ENCODE assay signal across 23 cellular contexts in the genomic region with DNA sequence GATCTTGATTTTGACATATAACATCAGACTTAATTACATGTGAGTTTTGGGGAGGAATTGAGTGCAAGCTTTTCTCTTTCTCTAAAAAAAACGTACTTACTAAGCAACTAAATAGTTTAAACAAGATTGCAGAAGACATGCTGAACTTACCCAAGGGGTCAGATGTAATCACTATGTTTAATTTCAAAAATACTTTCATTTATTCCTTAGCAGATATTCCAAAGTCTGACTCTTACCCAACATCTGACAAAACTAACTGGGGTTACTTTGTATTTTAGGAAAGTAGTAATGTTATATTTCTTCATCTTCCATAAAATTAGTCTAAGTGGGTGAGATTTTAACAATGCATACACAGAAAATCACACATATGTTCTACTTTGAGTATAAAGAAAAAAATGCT.
"Had no signal": no experiment of that assay in that cellular context is flagged by ENCODE, and none has a peak within 500 bp of the region (broad histone marks: within the 10 kb centered on the region; RNA-seq: fewer than 3 reads in every experiment).

No MANE protein-coding gene starts in this region.

- H3K27me3 ChIP-seq: neural progenitor cell, ovary, right lobe of liver, sigmoid colon, stomach, thyroid gland, tibial nerve, upper lobe of left lung, vagina had no signal

- H3K27ac ChIP-seq: neural progenitor cell, ovary, parathyroid adenoma, psoas muscle, right lobe of liver, sigmoid colon, stomach, thoracic aorta, thyroid gland, tibial nerve, upper lobe of left lung, vagina had no signal

- H3K9me3 ChIP-seq: ovary, psoas muscle, right lobe of liver, sigmoid colon, stomach, thoracic aorta, thyroid gland, tibial nerve, upper lobe of left lung, vagina had no signal

- H3K4me2 ChIP-seq: neural progenitor cell had no signal

- DNase-seq: occipital lobe; ovary; posterior cingulate gyrus; psoas muscle; right cardiac atrium; right lobe of liver; sigmoid colon; small intestine; stimulated activated CD4-positive, alpha-beta T cell treated with anti-CD3 and anti-CD28 coated beads, Interleukin-15, amount 100 ng/mL, for 24 hours; stimulated activated CD4-positive, alpha-beta T cell treated with anti-CD3 and anti-CD28 coated beads, Interleukin-2, amount 100 ng/mL, for 24 hours; stimulated activated CD4-positive, alpha-beta T cell treated with anti-CD3 and anti-CD28 coated beads, Interleukin-2, amount 100 ng/mL, for 48 hours; stimulated activated CD4-positive, alpha-beta T cell treated with anti-CD3 and anti-CD28 coated beads, Interleukin-4, amount 100 ng/mL, for 24 hours; stimulated activated naive B cell treated with anti-CD40 and anti-IgM and Interleukin-4, amounts not matched to agents 10 μg/mL and 1 μg/mL and 100 μg/mL, for 72 hours; stimulated activated naive CD4-positive, alpha-beta T cell treated with Interleukin-2 at 50 U/mL for 16 hours; stomach; thyroid gland; trophoblast cell; upper lobe of left lung had no signal

- H3K4me1 ChIP-seq: neural progenitor cell, parathyroid adenoma, stomach, tibial nerve, upper lobe of left lung had no signal

- H3K36me3 ChIP-seq: neural progenitor cell, ovary, right lobe of liver, stomach, thoracic aorta, thyroid gland, tibial nerve, upper lobe of left lung, vagina had no signal

- H2AFZ ChIP-seq: neural progenitor cell, parathyroid adenoma had no signal

- ATAC-seq: psoas muscle; right cardiac atrium; right lobe of liver; stimulated activated naive B cell treated with anti-CD40 and anti-IgM and Interleukin-4, amounts not matched to agents 10 μg/mL and 1 μg/mL and 100 μg/mL, for 72 hours had no signal

- H3K79me2 ChIP-seq: parathyroid adenoma had no signal

- H3K9ac ChIP-seq: neural progenitor cell, parathyroid adenoma had no signal

- H3K4me3 ChIP-seq: neural progenitor cell, ovary, psoas muscle, right lobe of liver, sigmoid colon, stomach, thoracic aorta, thyroid gland, tibial nerve, upper lobe of left lung, vagina had no signal
